ENCODE assay signal across 8 cellular contexts in genomic region chr5:140114341-140115185, GRCh38. TPM values are rescaled to one million over a fixed set of nuclear protein-coding genes. Genes with fewer than 3 reads are reported as not detected.
DNase-seq lines count a peak whose midpoint lies in the region; ATAC-seq lines count a peak whose summit lies in the region.

No MANE protein-coding gene starts in this region.

- peak; percentile 27 for DNase-seq in 8988T
- DNase-seq in NCI-H526 treated with DMSO at 0.1 percent for 48 hours (lab: John Stamatoyannopoulos, UW), result peak; percentile 76
- DNase-seq in activated T-cell treated with anti-CD3 and anti-CD28 coated beads for 48 hours (ENCODE audit: low read depth), result peak; percentile 34

- H3K27ac ChIP-seq in esophagus (ENCODE audit: low read depth in 2 of 2, low read length in 1 of 2) (peak overlapping the region; percentile 88 to 97), thymus (ENCODE audit: low read depth) (peak overlapping the region; percentile 91)

- H3K9me3 ChIP-seq in esophagus (ENCODE audit: control insufficient read depth in 2 of 2, insufficient read depth in 1 of 2, low read depth in 1 of 2, low read length in 1 of 2) (no peaks in the 10 kb centered on the region), mucosa of stomach (ENCODE audit: control insufficient read depth, low read length) (no peaks in the 10 kb centered on the region), thymus (ENCODE audit: control insufficient read depth) (no peaks in the 10 kb centered on the region)

- no peaks in the 10 kb centered on the region for H3K4me1 ChIP-seq in esophagus (ENCODE audit: control insufficient read depth in 2 of 2, insufficient read depth in 2 of 2, low read length in 1 of 2)
- peaks cover 32% of the 10 kb centered on the region for H3K4me1 ChIP-seq in mucosa of stomach (ENCODE audit: control insufficient read depth, insufficient read depth, low read length)
- H3K4me1 ChIP-seq in thymus (ENCODE audit: control insufficient read depth, insufficient read depth, low read length), result peaks cover 13% of the 10 kb centered on the region

- H3K36me3 ChIP-seq in esophagus (ENCODE audit: control insufficient read depth in 2 of 2, insufficient read depth in 2 of 2, low read length in 1 of 2), result no peaks in the 10 kb centered on the region
- H3K36me3 ChIP-seq in mucosa of stomach (ENCODE audit: control insufficient read depth, insufficient read depth, low read length), result no peaks in the 10 kb centered on the region
- no peaks in the 10 kb centered on the region for H3K36me3 ChIP-seq in thymus (ENCODE audit: control insufficient read depth, insufficient read depth)

- ATAC-seq in GM18498 (IDR thresholded peaks at IDR 0.05; ENCODE audit: unreplicated experiment) (peak; percentile 34), HG02938 (IDR thresholded peaks at IDR 0.05; ENCODE audit: unreplicated experiment) (peak; percentile 32)

- H3K27me3 ChIP-seq in esophagus (ENCODE audit: control insufficient read depth in 1 of 2, insufficient read depth in 2 of 2, low read length in 2 of 2) (no peaks in the 10 kb centered on the region), mucosa of stomach (ENCODE audit: control insufficient read depth, insufficient read depth, low read length) (peaks cover 6% of the 10 kb centered on the region), thymus (ENCODE audit: control insufficient read depth, insufficient read depth) (peaks cover 25% of the 10 kb centered on the region)

- WGBS in esophagus, 2 donors, result 1 to 3% methylated on average over 58 to 65 of the region's 65 CpGs
- WGBS in thymus, result 1% methylated on average over 65 of the region's 65 CpGs

- peak overlapping the region; percentile 79 for H3K9ac ChIP-seq in mucosa of stomach (ENCODE audit: low read length)

- peak overlapping the region; percentile 86 to 90 for H3K4me3 ChIP-seq in esophagus (ENCODE audit: low read depth in 1 of 2, low read length in 2 of 2)
- H3K4me3 ChIP-seq in mucosa of stomach (ENCODE audit: low read length), result peak overlapping the region; percentile 72
- peak overlapping the region; percentile 76 for H3K4me3 ChIP-seq in thymus (ENCODE audit: low read length)

RNA-seq across cellular contexts. Expression of gene PURA, which starts 0.7 kb away (rescaled TPM):
- polyA plus RNA-seq in esophagus, result 1 to 10 TPM; 2.7 to 3.4 TPM
- 5.9 TPM for polyA plus RNA-seq in thymus

RNA-seq across cellular contexts. Expression of gene IGIP, which starts 11.2 kb away (rescaled TPM):
- polyA plus RNA-seq in esophagus (1 to 10 TPM; 2.3 to 3.8 TPM), thymus (9.2 TPM)

Comparison
In these comparisons a context has a peak if more than half of its experiments do, and no peak if none do; other contexts are left out.
1. Peak in every context shown above with its lines: DNase-seq, ATAC-seq, H3K4me3 ChIP-seq and H3K27ac ChIP-seq.